In the genomic region with DNA sequence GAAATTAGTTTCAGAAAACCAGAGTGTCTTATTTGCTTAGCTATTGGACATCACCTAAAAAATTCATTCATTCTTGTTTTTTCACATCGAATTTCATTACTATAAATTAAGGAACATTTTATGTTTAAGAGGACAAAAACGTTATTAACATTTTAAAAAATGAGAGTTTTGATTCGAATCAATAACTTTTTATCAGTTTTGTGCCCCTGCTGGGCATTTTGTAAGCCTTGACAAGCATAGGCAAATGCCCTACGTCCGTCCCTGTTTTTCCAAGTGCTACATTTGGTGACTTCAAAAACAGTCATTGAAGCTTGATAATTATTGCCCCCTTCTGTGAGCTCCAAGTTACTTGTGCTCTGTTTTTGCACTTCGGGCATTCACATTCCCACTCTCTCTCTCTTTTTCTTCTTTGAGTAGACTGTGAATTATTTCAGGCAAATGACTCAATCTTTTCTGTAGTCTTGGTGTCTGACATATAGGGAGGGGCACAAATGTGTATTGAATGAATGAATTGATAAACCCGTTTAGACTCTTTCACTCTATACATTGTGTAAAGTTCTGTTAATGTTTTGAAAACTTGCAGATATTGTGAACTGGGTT, we compare ENCODE assay signal across 8 cellular contexts. TPM values are rescaled to one million over a fixed set of nuclear protein-coding genes. Genes with fewer than 3 reads are reported as not detected.
DNase-seq lines count a peak whose midpoint lies in the region; ATAC-seq, FAIRE-seq and TF ChIP-seq lines count a peak whose summit lies in the region.

No MANE protein-coding gene starts in this region.

- POLR2A ChIA-PET in A673 (lab: Charles Lee; ENCODE audit: low non-redundant PET) = no interaction called here

- FAIRE-seq in GM19239 (lab: Jason Lieb, UNC) = peak; percentile 80

- H3K36me3 ChIP-seq in A673 (ENCODE audit: insufficient read depth, low read length, poor library complexity, severe bottlenecking) (peaks cover 31% of the 10 kb centered on the region), WERI-Rb-1 (peaks cover 38% of the 10 kb centered on the region), skeletal muscle tissue (ENCODE audit: control insufficient read depth in 3 of 3, insufficient read depth in 3 of 3, low read length in 3 of 3) (peaks cover 0 to 19% (median 19%) of the 10 kb centered on the region in 3 donors)

- TF ChIP-seq CTCF in A673 (conservative IDR thresholded peaks at IDR 0.05; ENCODE audit: low read depth, low read length) (peak; percentile 35), WERI-Rb-1 (IDR thresholded peaks at IDR 0.05; ENCODE audit: low read depth, low read length) (no peak)

- WGBS in right cardiac atrium = 6% methylated on average over 7 of the region's 7 CpGs

- no peak for ATAC-seq in right cardiac atrium
- no peak for ATAC-seq in activated CD4-positive, CD25-positive, alpha-beta regulatory T cell treated with anti-CD3 and anti-CD28 coated beads, Interleukin-2, amount 50 U/mL, for 24 hours
- ATAC-seq in GM21423 (IDR thresholded peaks at IDR 0.05; ENCODE audit: unreplicated experiment) = no peak

- H3K9me3 ChIP-seq in A673 (ENCODE audit: low read depth, low read length, poor library complexity, severe bottlenecking) = no peaks in the 10 kb centered on the region
- no peaks in the 10 kb centered on the region for H3K9me3 ChIP-seq in WERI-Rb-1 (ENCODE audit: severe bottlenecking)
- H3K9me3 ChIP-seq in right cardiac atrium (ENCODE audit: control insufficient read depth, low read length) = no peaks in the 10 kb centered on the region
- H3K9me3 ChIP-seq in skeletal muscle tissue (ENCODE audit: control insufficient read depth in 3 of 3, low read length in 3 of 3) = no peaks in the 10 kb centered on the region

- peaks cover 10% of the 10 kb centered on the region for H3K4me1 ChIP-seq in A673 (ENCODE audit: insufficient read depth, low read length, poor library complexity, severe bottlenecking)
- H3K4me1 ChIP-seq in right cardiac atrium (ENCODE audit: control insufficient read depth, insufficient read depth, low read length) = no peaks in the 10 kb centered on the region
- peaks cover 12 to 16% (median 14%) of the 10 kb centered on the region in 3 donors for H3K4me1 ChIP-seq in skeletal muscle tissue (ENCODE audit: control insufficient read depth in 3 of 3, insufficient read depth in 3 of 3, low read length in 3 of 3)

- intact Hi-C loops in A673 (cut with micrococcal nuclease; ENCODE audit: unreplicated experiment) (no loop called here), right cardiac atrium (cut with DNase I) (loop anchor here in 2 of 4 donors (10.0 kb wide), 1 partner anchor 51 kb away; a partner anchor contains a TSS)

- peak overlapping the region; percentile 88 to 90 (median 89) for H3K9ac ChIP-seq in skeletal muscle tissue (ENCODE audit: low read depth in 1 of 3, low read length in 3 of 3)

- H3K27ac ChIP-seq in A673 (ENCODE audit: low read depth, low read length, poor library complexity, severe bottlenecking) (peak overlapping the region; percentile 88), WERI-Rb-1 (no peak overlapping the region), right cardiac atrium (ENCODE audit: low read length) (no peak overlapping the region), skeletal muscle tissue (ENCODE audit: low read depth, low read length) (peak overlapping the region; percentile 79)

- BruUV-seq in A673 (replicated peaks; lab: Mats Ljungman, UMichigan) = no TSS peak

- peak overlapping the region; percentile 85 for H3K4me3 ChIP-seq in A673 (ENCODE audit: low read depth, low read length, poor library complexity, severe bottlenecking)
- peak overlapping the region; percentile 89 for H3K4me3 ChIP-seq in WERI-Rb-1 (ENCODE audit: low read depth, low read length)
- H3K4me3 ChIP-seq in right cardiac atrium (ENCODE audit: low read length) = peak overlapping the region; percentile 93
- peak overlapping the region; percentile 87 to 95 (median 95) for H3K4me3 ChIP-seq in skeletal muscle tissue (ENCODE audit: low read length in 3 of 3)

- CTCF ChIA-PET in A673 (lab: Charles Lee) = no interaction called here

- DNase-seq in A673 (ENCODE audit: low spot score) (peak; percentile 60), GM19239 (ENCODE audit: insufficient read length, low spot score) (no peak), WERI-Rb-1 (no peak), right cardiac atrium (no peak)
- DNase-seq in stimulated activated CD4-positive, alpha-beta T cell treated with anti-CD3 and anti-CD28 coated beads, Interleukin-2, amount 100 ng/mL, for 48 hours = no peak

- H3K27me3 ChIP-seq in A673 (replicated peaks; ENCODE audit: insufficient read depth, low read depth, low read length, poor library complexity) (no peaks in the 10 kb centered on the region), WERI-Rb-1 (ENCODE audit: insufficient read depth, low read depth, severe bottlenecking) (no peaks in the 10 kb centered on the region), right cardiac atrium (ENCODE audit: control insufficient read depth, insufficient read depth) (no peaks in the 10 kb centered on the region), skeletal muscle tissue (ENCODE audit: control insufficient read depth in 3 of 3, insufficient read depth in 3 of 3, low read length in 3 of 3) (no peaks in the 10 kb centered on the region)

RNA-seq across cellular contexts. Expression of a gene that starts 1.2 kb away (rescaled TPM):
- total RNA-seq in A673 (2021) (24.2 and 28.4 TPM in 2 replicates), right cardiac atrium (1 to 10 TPM; 4.0 to 7.1 (median 4.5) TPM), skeletal muscle tissue (39.1 TPM)
- 2.9 TPM for polyA plus RNA-seq in right cardiac atrium

RNA-seq across cellular contexts. Expression of a gene that starts 1.7 kb away (rescaled TPM):
- total RNA-seq in A673 (2021) (23.2 and 24.3 TPM in 2 replicates), right cardiac atrium (10 to 100 TPM in 1 of 4 donors, 1 to 10 TPM in 3; 4.9 to 10.3 (median 6.3) TPM), skeletal muscle tissue (11.5 TPM)
- polyA plus RNA-seq in right cardiac atrium = 8.1 TPM

RNA-seq across cellular contexts. Expression of a gene that starts 52.8 kb away (rescaled TPM):
- total RNA-seq in A673 (2021) (718 and 737 TPM in 2 replicates), right cardiac atrium (1,000 to 10,000 TPM in 3 of 4 donors, 100 to 1,000 TPM in 1; 961 to 1,212 (median 1,085) TPM), skeletal muscle tissue (666 TPM)
- 1,403 TPM for polyA plus RNA-seq in right cardiac atrium

Comparison
In these comparisons a context has a peak if more than half of its experiments do, and no peak if none do; other contexts are left out.
1. H3K27ac ChIP-seq: peak in A673 (single experiment) and skeletal muscle tissue (single experiment); none in WERI-Rb-1 (single experiment) and right cardiac atrium (single experiment).
2. Peak in every context shown above with its lines, with median percentiles within 50 percentile points of each other: H3K4me3 ChIP-seq.